ENCODE assay signal across 1 cellular context in the genomic region with DNA sequence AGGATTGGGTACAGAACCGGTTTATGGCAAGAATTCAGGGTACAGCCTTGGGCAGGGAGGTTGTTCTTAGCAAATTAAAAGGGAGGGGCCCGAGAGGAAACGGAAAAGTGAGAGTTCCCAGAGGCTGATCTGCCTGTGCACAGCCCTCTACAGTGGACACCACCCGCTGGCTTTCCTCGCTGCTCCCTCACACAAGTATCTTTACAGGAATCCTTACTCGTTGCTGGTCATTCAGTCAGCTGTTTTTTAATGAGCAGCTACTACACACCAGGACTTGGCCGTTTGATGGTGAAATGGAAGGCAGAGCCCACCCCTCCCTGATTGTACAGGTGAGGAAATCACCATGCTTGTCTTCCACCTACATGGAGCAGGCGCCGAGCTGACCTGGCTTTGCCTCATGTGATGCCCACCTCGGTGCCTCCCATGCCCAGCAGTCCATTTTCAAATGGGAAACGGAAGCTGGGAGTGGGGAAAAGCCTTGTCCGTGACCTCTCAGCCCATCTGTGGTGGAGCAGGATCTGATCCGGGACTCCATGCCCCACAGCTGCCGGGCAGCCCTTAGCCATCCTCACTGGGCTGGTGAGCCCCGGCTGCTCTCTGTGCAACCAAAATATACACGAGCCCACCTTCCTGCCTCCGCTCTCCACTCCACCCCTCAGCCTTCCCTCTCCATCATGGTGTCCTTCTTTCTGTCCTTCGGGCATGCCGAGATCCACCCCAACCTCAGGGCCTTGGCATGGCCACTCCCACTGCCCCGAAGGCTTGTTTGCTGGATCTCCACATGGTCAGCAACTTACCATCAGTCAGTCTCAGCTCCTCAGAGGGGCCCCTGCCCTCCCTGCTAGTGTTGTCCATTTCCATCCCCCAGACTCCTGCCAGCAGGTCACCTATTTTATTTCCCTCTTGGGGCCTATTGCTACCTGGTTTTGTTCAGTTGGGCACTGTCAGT.
TF ChIP-seq lines count a peak whose summit lies in the region.

No MANE protein-coding gene starts in this region.

TF ChIP-seq in HepG2, 621 proteins besides CTCF, POLR2A, EP300 and RAD21:
- TF ChIP-seq SRSF4 (IDR thresholded peaks at IDR 0.05; ENCODE audit: low read depth, low read length, poor library complexity, severe bottlenecking) (no peak), HNRNPK (IDR thresholded peaks at IDR 0.05; ENCODE audit: low read depth, low read length, poor library complexity, severe bottlenecking) (no peak), ZNF878 (CRISPR knock-in tag; IDR thresholded peaks at IDR 0.05) (no peak), SSRP1 (CRISPR knock-in tag; IDR thresholded peaks at IDR 0.05) (no peak), SOX13 (IDR thresholded peaks at IDR 0.05) (no peak), SOX13 (CRISPR knock-in tag; conservative IDR thresholded peaks at IDR 0.05 in 1 of 2, IDR thresholded peaks at IDR 0.05 in 1 of 2) (no peak)
